ENCODE assay signal across 8 cellular contexts in genomic region chr6:21953831-21954801, GRCh38.
DNase-seq lines count a peak whose midpoint lies in the region; ATAC-seq, FAIRE-seq and TF ChIP-seq lines count a peak whose summit lies in the region.

No MANE protein-coding gene starts in this region.

- TF ChIP-seq CTCF in epithelial cell of esophagus (IDR thresholded peaks at IDR 0.05; ENCODE audit: insufficient read depth, low read depth, low read length, missing control alignments) = no peak

- FAIRE-seq in GM12891 (lab: Jason Lieb, UNC) = no peak

- ATAC-seq in HG02759 (IDR thresholded peaks at IDR 0.05; ENCODE audit: unreplicated experiment) = no peak
- no peak for ATAC-seq in HG03378 (IDR thresholded peaks at IDR 0.05; ENCODE audit: unreplicated experiment)
- ATAC-seq in GM18498 (IDR thresholded peaks at IDR 0.05; ENCODE audit: unreplicated experiment) = no peak

- TF ChIP-seq POLR2A in GM12891 (IDR thresholded peaks at IDR 0.05; ENCODE audit: low read depth, low read length) = no peak

- DNase-seq in GM12891 (ENCODE audit: insufficient read length, low spot score) (no peak), NCI-H226 (peak; percentile 25), epithelial cell of esophagus (ENCODE audit: low read depth) (peak; percentile 54), pons (ENCODE audit: low spot score) (peak; percentile 49), NOMO-1 treated with DMSO at 0.1 percent for 48 hours (lab: John Stamatoyannopoulos, UW; ENCODE audit: unreplicated experiment) (no peak)

- H3K4me3 ChIP-seq in epithelial cell of esophagus (ENCODE audit: low read length) = no peak overlapping the region

TF ChIP-seq in GM12891, 5 proteins besides CTCF, POLR2A, EP300 and RAD21:
- TF ChIP-seq PAX5 (IDR thresholded peaks at IDR 0.05; ENCODE audit: insufficient read depth, low read length, severe bottlenecking) (no peak), TAF1 (IDR thresholded peaks at IDR 0.05; ENCODE audit: low read depth, low read length) (no peak), POLR2AphosphoS5 (IDR thresholded peaks at IDR 0.05; ENCODE audit: low read depth, low read length) (no peak), SPI1 (IDR thresholded peaks at IDR 0.05; ENCODE audit: low read depth, low read length) (peak; percentile 64), POU2F2 (IDR thresholded peaks at IDR 0.05; ENCODE audit: low read depth, low read length) (no peak)
TF ChIP-seq in GM12891: peak in this region for 1.

Comparison
In these comparisons a context has a peak if more than half of its experiments do, and no peak if none do; other contexts are left out.
1. DNase-seq: peak in NCI-H226 (single experiment), epithelial cell of esophagus (single experiment) and pons (single experiment); none in GM12891 (single experiment) and NOMO-1 treated with DMSO at 0.1 percent for 48 hours (single experiment).